9 cellular contexts compared by ENCODE assay signal in genomic region chr5:84088996-84089395, GRCh38.
DNase-seq lines count a peak whose midpoint lies in the region; ATAC-seq and TF ChIP-seq lines count a peak whose summit lies in the region.
"Had no signal": no experiment of that assay in that cellular context is flagged by ENCODE, and none has a peak within 500 bp of the region (broad histone marks: within the 10 kb centered on the region; RNA-seq: fewer than 3 reads in every experiment).

No MANE protein-coding gene starts in this region.

- H3K27me3 Mint-ChIP-seq in activated naive CD4-positive, alpha-beta T cell treated with anti-CD3 and anti-CD28 coated beads, Interleukin-2, amount 10 ng/mL, durations not matched to agents 7 days and 5 days, result no peaks in the 10 kb centered on the region
- no peaks in the 10 kb centered on the region for H3K27me3 Mint-ChIP-seq in T-cell

- no peaks in the 10 kb centered on the region for H3K9me3 Mint-ChIP-seq in activated naive CD4-positive, alpha-beta T cell treated with anti-CD3 and anti-CD28 coated beads, Interleukin-2, amount 10 ng/mL, durations not matched to agents 7 days and 5 days
- H3K9me3 Mint-ChIP-seq in T-cell, result peaks cover 0 to 14% (median 0%) of the 10 kb centered on the region in 3 donors

- peak; percentile 35 for DNase-seq in GM12865 (ENCODE audit: low read depth)
- peak; percentile 6 for DNase-seq in KBM-7
- DNase-seq in astrocyte of the hippocampus (ENCODE audit: low read depth, low spot score), result peak; percentile 8
- peak; percentile 66 for DNase-seq in myocyte (ENCODE audit: low read depth)
- no peak for DNase-seq in activated CD8-positive, alpha-beta memory T cell treated with anti-CD3 and anti-CD28 coated beads for 24 hours
- no peak for DNase-seq in activated naive CD4-positive, alpha-beta T cell treated with anti-CD3 and anti-CD28 coated beads, Interleukin-2, amount 10 ng/mL, durations not matched to agents 7 days and 5 days
- DNase-seq in T-cell, result no peak
- DNase-seq: activated CD4-positive, alpha-beta T cell treated with anti-CD3 and anti-CD28 coated beads for 1 hour; uterus had no signal

- no peak overlapping the region for H3K27ac Mint-ChIP-seq in activated naive CD4-positive, alpha-beta T cell treated with anti-CD3 and anti-CD28 coated beads, Interleukin-2, amount 10 ng/mL, durations not matched to agents 7 days and 5 days
- no peak overlapping the region for H3K27ac Mint-ChIP-seq in T-cell

- H3K4me3 Mint-ChIP-seq in activated naive CD4-positive, alpha-beta T cell treated with anti-CD3 and anti-CD28 coated beads, Interleukin-2, amount 10 ng/mL, durations not matched to agents 7 days and 5 days, result no peak overlapping the region
- no peak overlapping the region for H3K4me3 Mint-ChIP-seq in T-cell

- in situ Hi-C loops in KBM-7 (cut with MboI; ENCODE audit: low pct_unique_long_range_greater_than_20kb, low sequenced_read_pairs), result no loop called here

- H3K4me1 Mint-ChIP-seq in activated naive CD4-positive, alpha-beta T cell treated with anti-CD3 and anti-CD28 coated beads, Interleukin-2, amount 10 ng/mL, durations not matched to agents 7 days and 5 days, result no peaks in the 10 kb centered on the region
- no peaks in the 10 kb centered on the region for H3K4me1 Mint-ChIP-seq in T-cell

- TF ChIP-seq CTCF in GM12865 (IDR thresholded peaks at IDR 0.05; ENCODE audit: insufficient read depth, low read depth, low read length, missing control alignments), result peak; percentile 29

- no peak overlapping the region for H3K4me3 ChIP-seq in GM12865 (ENCODE audit: low read depth, low read length)
- H3K4me3 ChIP-seq: uterus had no signal

- H3K36me3 Mint-ChIP-seq in activated naive CD4-positive, alpha-beta T cell treated with anti-CD3 and anti-CD28 coated beads, Interleukin-2, amount 10 ng/mL, durations not matched to agents 7 days and 5 days, result no peaks in the 10 kb centered on the region
- no peaks in the 10 kb centered on the region for H3K36me3 Mint-ChIP-seq in T-cell

- CTCF ChIA-PET in activated naive CD4-positive, alpha-beta T cell treated with anti-CD3 and anti-CD28 coated beads, Interleukin-2, amount 10 ng/mL, durations not matched to agents 7 days and 5 days (lab: Charles Lee), result no interaction called here
- CTCF ChIA-PET in T-cell (lab: Charles Lee), result interaction anchor here in 1 of 2 donors (0.6 kb wide), 1 partner anchor 175 kb away, joined by 3 read pairs; no protein-coding TSS in a partner anchor

- POLR2A ChIA-PET in T-cell (lab: Charles Lee), result no interaction called here

- no peak for ATAC-seq in T-cell (replicated peaks in 1 of 4)

Comparison
In these comparisons a context has a peak if more than half of its experiments do, and no peak if none do; other contexts are left out.
1. DNase-seq: peak in GM12865 (single experiment), KBM-7 (single experiment), astrocyte of the hippocampus (single experiment) and myocyte (single experiment); none in activated CD8-positive, alpha-beta memory T cell treated with anti-CD3 and anti-CD28 coated beads for 24 hours (single experiment), activated naive CD4-positive, alpha-beta T cell treated with anti-CD3 and anti-CD28 coated beads, Interleukin-2, amount 10 ng/mL, durations not matched to agents 7 days and 5 days (single experiment) and T-cell (0 of 34).